ENCODE assay signal across 1 cellular context in the genomic region with DNA sequence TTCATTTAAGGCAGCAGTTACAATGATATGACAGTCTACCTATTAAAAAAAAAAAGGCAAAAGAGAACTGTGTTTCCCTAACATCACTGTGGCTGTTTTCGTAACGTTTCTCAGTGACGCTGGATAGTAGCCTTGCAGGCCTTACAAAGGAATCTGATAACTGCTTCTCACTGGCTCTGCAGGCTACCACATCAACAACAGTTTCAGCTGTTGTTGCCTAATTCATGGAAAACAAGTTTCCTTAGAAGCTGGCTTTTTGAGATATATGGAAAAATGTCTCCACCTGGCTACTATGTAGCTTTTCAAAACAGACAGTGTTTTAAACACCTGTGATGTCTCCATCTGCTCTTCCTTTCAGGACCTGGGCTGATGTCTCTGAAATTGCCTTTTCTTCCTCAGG.
TF ChIP-seq lines count a peak whose summit lies in the region.

No MANE protein-coding gene starts in this region.

TF ChIP-seq in H1, 55 proteins besides CTCF, POLR2A, EP300 and RAD21:
- no peak for TF ChIP-seq SIRT6 (IDR thresholded peaks at IDR 0.05; ENCODE audit: low read length)
- peak; percentile 24; the same call in 1 of the 2 replicates for TF ChIP-seq CEBPB (IDR thresholded peaks at IDR 0.05; ENCODE audit: low read depth, low read length)
